18 cellular contexts compared by ENCODE assay signal in the genomic region with DNA sequence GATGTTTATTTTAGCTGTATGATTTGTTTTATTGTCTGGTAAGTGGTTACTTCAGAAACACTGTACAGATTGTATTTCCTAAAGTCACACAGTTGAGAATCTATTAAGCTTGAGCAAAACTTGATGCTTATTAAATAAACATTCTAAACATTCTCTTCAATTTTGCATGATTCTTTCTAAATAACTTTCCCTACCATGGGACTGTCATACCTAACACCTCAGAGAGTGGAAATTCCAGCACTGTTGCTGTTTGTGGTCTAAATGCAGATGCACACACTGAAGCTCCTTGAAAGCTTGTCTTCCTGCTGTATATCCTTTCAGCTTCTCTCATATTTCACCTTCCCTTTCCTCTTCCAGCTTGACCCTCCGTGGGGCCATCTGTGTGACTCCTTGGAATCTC.
DNase-seq lines count a peak whose midpoint lies in the region; ATAC-seq, FAIRE-seq and TF ChIP-seq lines count a peak whose summit lies in the region.
"Had no signal": no experiment of that assay in that cellular context is flagged by ENCODE, and none has a peak within 500 bp of the region (broad histone marks: within the 10 kb centered on the region; RNA-seq: fewer than 3 reads in every experiment).

No MANE protein-coding gene starts in this region.

- H3K4me3 ChIP-seq in GM23248 = no peak overlapping the region
- peak overlapping the region; percentile 57 for H3K4me3 ChIP-seq in adipocyte (ENCODE audit: low read length)
- H3K4me3 ChIP-seq in skin epidermis = no peak overlapping the region
- H3K4me3 ChIP-seq: BLaER1, HAP-1 had no signal

- H3F3A ChIP-seq in GM23248 (ENCODE audit: insufficient read depth) = peaks cover 42% of the 10 kb centered on the region

- no peak for TF ChIP-seq POLR2A in GM12891 (IDR thresholded peaks at IDR 0.05; ENCODE audit: low read depth, low read length)

- H3K36me3 ChIP-seq in GM23248 (ENCODE audit: low read depth) (no peaks in the 10 kb centered on the region), adipocyte (ENCODE audit: control insufficient read depth, insufficient read depth, low read length, severe bottlenecking) (no peaks in the 10 kb centered on the region)
- H3K36me3 ChIP-seq: BLaER1, HAP-1 had no signal

- peak overlapping the region; percentile 84; the same call in 1 of the 2 replicates for H3K27ac ChIP-seq in GM23248
- peak overlapping the region in 12 of 21 experiments; percentile 5 to 68 (median 38) for H3K27ac ChIP-seq in skin epidermis
- H3K27ac ChIP-seq: BLaER1 had no signal

- FAIRE-seq in GM12891 (lab: Jason Lieb, UNC) = no peak
- FAIRE-seq: GM18507 had no signal

- no peaks in the 10 kb centered on the region for H4K20me1 ChIP-seq in GM23248 (ENCODE audit: insufficient read depth)
- H4K20me1 ChIP-seq: BLaER1 had no signal

- 0% methylated on average over 1 of the region's 1 CpG for WGBS in GM23248 (ENCODE audit: low coverage in 1 of 2, low lambda C conversion rate in 2 of 2, missing lambda C conversion rate in 2 of 2), 2 experiments

- H3K9me3 ChIP-seq in GM23248 (ENCODE audit: low read depth) (no peaks in the 10 kb centered on the region), adipocyte (ENCODE audit: control insufficient read depth, low read length) (peaks cover 10% of the 10 kb centered on the region)
- H3K9me3 ChIP-seq: BLaER1, HAP-1 had no signal

- no peaks in the 10 kb centered on the region for H3K27me3 ChIP-seq in GM23248 (replicated peaks; ENCODE audit: insufficient read depth)
- H3K27me3 ChIP-seq in adipocyte (replicated peaks; ENCODE audit: control insufficient read depth, insufficient read depth, low read length) = no peaks in the 10 kb centered on the region
- H3K27me3 ChIP-seq: BLaER1 had no signal

- no peak for DNase-seq in GM23248
- DNase-seq in adipocyte (ENCODE audit: low read depth) = no peak
- peak; percentile 22 for DNase-seq in fibroblast of peridontal ligament (ENCODE audit: extremely low read depth)
- DNase-seq in mesenteric fat pad (ENCODE audit: low spot score) = no peak
- DNase-seq in GM12891 (ENCODE audit: insufficient read length, low spot score) = no peak
- no peak for DNase-seq in activated CD4-positive, alpha-beta T cell treated with anti-CD3 and anti-CD28 coated beads, Interleukin-2, amount 50 U/mL, for 4 hours
- DNase-seq: CD8-positive, alpha-beta memory T cell; NCI-H1048; NCI-H2107; NCI-H226; NCI-H526 treated with DMSO at 0.1 percent for 48 hours; SHP77 treated with DMSO at 0.1 percent for 48 hours had no signal

- ATAC-seq in HG03565 (IDR thresholded peaks at IDR 0.05; ENCODE audit: unreplicated experiment) = no peak
- ATAC-seq: Panc1 had no signal

- H3K79me2 ChIP-seq in GM23248 (ENCODE audit: insufficient read depth) = no peaks in the 10 kb centered on the region

- no peaks in the 10 kb centered on the region for H3K9me2 ChIP-seq in GM23248 (ENCODE audit: insufficient read depth)

- H3K9ac ChIP-seq in GM23248 (no peak overlapping the region), adipocyte (ENCODE audit: low read length) (peak overlapping the region; percentile 66)
- H3K9ac ChIP-seq: BLaER1 had no signal

- H3K4me1 ChIP-seq in GM23248 (ENCODE audit: insufficient read depth) = peaks cover 46% of the 10 kb centered on the region
- peaks cover 30% of the 10 kb centered on the region for H3K4me1 ChIP-seq in adipocyte (ENCODE audit: control insufficient read depth, insufficient read depth, low read length)
- H3K4me1 ChIP-seq: BLaER1, HAP-1 had no signal

- in situ Hi-C loops in GM23248 (cut with MboI) = loop anchor here (25.0 kb wide), 3 partner anchors 359 to 559 kb away; no protein-coding TSS in a partner anchor

- no peak overlapping the region for H2AFZ ChIP-seq in GM23248

- H3K4me2 ChIP-seq in GM23248 (ENCODE audit: unreplicated experiment) = no peak overlapping the region
- H3K4me2 ChIP-seq: BLaER1 had no signal

TF ChIP-seq in GM12891, 5 proteins besides CTCF, POLR2A, EP300 and RAD21:
- no peak for TF ChIP-seq POLR2AphosphoS5 (IDR thresholded peaks at IDR 0.05; ENCODE audit: low read depth, low read length)
- no peak for TF ChIP-seq SPI1 (IDR thresholded peaks at IDR 0.05; ENCODE audit: low read depth, low read length)
- TF ChIP-seq PAX5 (IDR thresholded peaks at IDR 0.05; ENCODE audit: insufficient read depth, low read length, severe bottlenecking) = no peak
- TF ChIP-seq TAF1 (IDR thresholded peaks at IDR 0.05; ENCODE audit: low read depth, low read length) = no peak
- TF ChIP-seq POU2F2 (IDR thresholded peaks at IDR 0.05; ENCODE audit: low read depth, low read length) = no peak
